ENCODE assay signal across 21 cellular contexts in genomic region chr3:17913349-17913748, GRCh38.
DNase-seq lines count a peak whose midpoint lies in the region; TF ChIP-seq lines count a peak whose summit lies in the region.
"Had no signal": no experiment of that assay in that cellular context is flagged by ENCODE, and none has a peak within 500 bp of the region (broad histone marks: within the 10 kb centered on the region; RNA-seq: fewer than 3 reads in every experiment).

No MANE protein-coding gene starts in this region.

- peaks cover 30 to 85% (median 69%) of the 10 kb centered on the region in 10 experiments for H3K4me1 ChIP-seq in BLaER1 treated with 17β-estradiol and CSF1 and Interleukin-3, amounts not matched to agents 10 nM and 100 nM
- H3K4me1 ChIP-seq in DOHH2 (ENCODE audit: control insufficient read depth, low read length) (peaks cover 30% of the 10 kb centered on the region), OCI-LY7 (ENCODE audit: insufficient read depth, low read length, poor library complexity, severe bottlenecking) (peaks cover 34% of the 10 kb centered on the region), A673 (ENCODE audit: insufficient read depth, low read length, poor library complexity, severe bottlenecking) (no peaks in the 10 kb centered on the region)
- H3K4me1 ChIP-seq: Caco-2 had no signal

- intact Hi-C loops in OCI-LY7 (cut with micrococcal nuclease; ENCODE audit: unreplicated experiment) (no loop called here), A673 (cut with micrococcal nuclease; ENCODE audit: unreplicated experiment) (no loop called here)

- H3K4me2 ChIP-seq in BLaER1 treated with 17β-estradiol and CSF1 and Interleukin-3, amounts not matched to agents 10 nM and 100 nM = peak overlapping the region in 10 of 11 experiments; percentile 67 to 85 (median 80); a peak in 20 of 22 replicates
- H3K4me2 ChIP-seq in DOHH2 (ENCODE audit: low read length) = peak overlapping the region; percentile 60; the same call in 1 of the 2 replicates
- 0 out of 2 replicates have a peak overlapping the region, but pooled peaks have one; percentile 60 for H3K4me2 ChIP-seq in OCI-LY7 (ENCODE audit: low read length)

- H3K9me2 ChIP-seq in DOHH2 (replicated peaks; ENCODE audit: control insufficient read depth, low read length) (no peaks in the 10 kb centered on the region), OCI-LY7 (ENCODE audit: insufficient read depth, low read length) (no peaks in the 10 kb centered on the region)

- peak overlapping the region in 8 of 11 experiments; percentile 30 to 92 (median 86); a peak in 15 of 22 replicates for H3K27ac ChIP-seq in BLaER1 treated with 17β-estradiol and CSF1 and Interleukin-3, amounts not matched to agents 10 nM and 100 nM
- H3K27ac ChIP-seq in DOHH2 (ENCODE audit: low read depth, low read length) (no peak overlapping the region), KOPT-K1 (ENCODE audit: low read depth, low read length, poor library complexity, severe bottlenecking) (peak overlapping the region; percentile 64), OCI-LY7 (ENCODE audit: low read depth, low read length, poor library complexity, severe bottlenecking) (no peak overlapping the region), A673 (ENCODE audit: low read depth, low read length, poor library complexity, severe bottlenecking) (no peak overlapping the region)
- H3K27ac ChIP-seq: C4-2B had no signal

- CTCF ChIA-PET in OCI-LY7 (lab: Charles Lee; ENCODE audit: unreplicated experiment) = no interaction called here
- CTCF ChIA-PET in A673 (lab: Charles Lee) = no interaction called here

- peak overlapping the region in 8 of 11 experiments; percentile 8 to 79 (median 68); a peak in 12 of 22 replicates for H3K9ac ChIP-seq in BLaER1 treated with 17β-estradiol and CSF1 and Interleukin-3, amounts not matched to agents 10 nM and 100 nM

- peak overlapping the region; percentile 85 for H2AFZ ChIP-seq in OCI-LY7 (ENCODE audit: low read length)

- DNase-seq in OCI-LY7 (ENCODE audit: low spot score) = no peak
- DNase-seq in NCI-H2107 treated with DMSO at 0.1 percent for 48 hours (lab: John Stamatoyannopoulos, UW; ENCODE audit: unreplicated experiment) = no peak
- no peak for DNase-seq in A673 (ENCODE audit: low spot score)
- DNase-seq in GM19240 (ENCODE audit: insufficient read length, low spot score) = no peak
- no peak for DNase-seq in DMS 273 treated with DMSO at 0.1 percent for 48 hours (lab: John Stamatoyannopoulos, UW)
- DNase-seq: 8988T; AML-193; Caco-2; Calu3; CD4-positive, alpha-beta T cell; CD8-positive, alpha-beta T cell; DMS153; DMS53; DMS79; EL; GDM1 had no signal

- peaks cover 0 to 10% (median 0%) of the 10 kb centered on the region in 11 experiments; a peak in 7 of 22 replicates for H3K9me3 ChIP-seq in BLaER1 treated with 17β-estradiol and CSF1 and Interleukin-3, amounts not matched to agents 10 nM and 100 nM (replicated peaks in 1 of 11)
- H3K9me3 ChIP-seq in DOHH2 (ENCODE audit: control insufficient read depth, insufficient read depth, low read length) (no peaks in the 10 kb centered on the region), KOPT-K1 (ENCODE audit: insufficient read depth, low read length, poor library complexity, severe bottlenecking) (no peaks in the 10 kb centered on the region), OCI-LY7 (ENCODE audit: low read length) (no peaks in the 10 kb centered on the region), A673 (ENCODE audit: low read depth, low read length, poor library complexity, severe bottlenecking) (no peaks in the 10 kb centered on the region)
- H3K9me3 ChIP-seq: Caco-2 had no signal

- no peaks in the 10 kb centered on the region for H3K27me3 ChIP-seq in BLaER1 treated with 17β-estradiol and CSF1 and Interleukin-3, amounts not matched to agents 10 nM and 100 nM
- H3K27me3 ChIP-seq in DOHH2 (ENCODE audit: control insufficient read depth, low read length) = no peaks in the 10 kb centered on the region
- peaks cover 40% of the 10 kb centered on the region for H3K27me3 ChIP-seq in A673 (replicated peaks; ENCODE audit: insufficient read depth, low read depth, low read length, poor library complexity)

- BruUV-seq in OCI-LY7 (replicated peaks; lab: Mats Ljungman, UMichigan) = no TSS peak
- no TSS peak for BruUV-seq in A673 (replicated peaks; lab: Mats Ljungman, UMichigan)

- no peaks in the 10 kb centered on the region for H4K20me1 ChIP-seq in BLaER1 treated with 17β-estradiol and CSF1 and Interleukin-3, amounts not matched to agents 10 nM and 100 nM
- no peaks in the 10 kb centered on the region for H4K20me1 ChIP-seq in DOHH2 (ENCODE audit: control insufficient read depth, insufficient read depth, low read depth, low read length)
- H4K20me1 ChIP-seq in OCI-LY7 (ENCODE audit: insufficient read depth, low read length) = no peaks in the 10 kb centered on the region

- no peaks in the 10 kb centered on the region for H3K36me3 ChIP-seq in BLaER1 treated with 17β-estradiol and CSF1 and Interleukin-3, amounts not matched to agents 10 nM and 100 nM
- no peaks in the 10 kb centered on the region for H3K36me3 ChIP-seq in DOHH2 (ENCODE audit: control insufficient read depth, low read length)
- H3K36me3 ChIP-seq in KOPT-K1 (ENCODE audit: insufficient read depth, low read length) = no peaks in the 10 kb centered on the region
- no peaks in the 10 kb centered on the region for H3K36me3 ChIP-seq in OCI-LY7 (ENCODE audit: insufficient read depth, low read length)
- no peaks in the 10 kb centered on the region for H3K36me3 ChIP-seq in A673 (ENCODE audit: insufficient read depth, low read length, poor library complexity, severe bottlenecking)

- no peaks in the 10 kb centered on the region for H3F3A ChIP-seq in DOHH2 (ENCODE audit: control insufficient read depth, insufficient read depth)

- no peaks in the 10 kb centered on the region for H3K79me2 ChIP-seq in DOHH2 (ENCODE audit: control insufficient read depth, low read length)
- H3K79me2 ChIP-seq in OCI-LY7 (ENCODE audit: insufficient read depth, low read depth, low read length) = no peaks in the 10 kb centered on the region

- POLR2A ChIA-PET in OCI-LY7 (lab: Charles Lee) (interaction anchor here (0.7 kb wide), 1 partner anchor 12 kb away, joined by 4 read pairs; no protein-coding TSS in a partner anchor), A673 (lab: Charles Lee; ENCODE audit: low non-redundant PET) (no interaction called here)

- peak overlapping the region in 2 of 10 experiments; percentile 34 to 47; a peak in 2 of 20 replicates for H3K4me3 ChIP-seq in BLaER1 treated with 17β-estradiol and CSF1 and Interleukin-3, amounts not matched to agents 10 nM and 100 nM
- H3K4me3 ChIP-seq in DOHH2 (ENCODE audit: low read length) = no peak overlapping the region
- H3K4me3 ChIP-seq in OCI-LY7 (ENCODE audit: low read depth, low read length, poor library complexity, severe bottlenecking) = no peak overlapping the region
- H3K4me3 ChIP-seq in A673 (ENCODE audit: low read depth, low read length, poor library complexity, severe bottlenecking) = no peak overlapping the region
- H3K4me3 ChIP-seq: GM12878 had no signal

- TF ChIP-seq CTCF in DOHH2 (IDR thresholded peaks at IDR 0.05; ENCODE audit: low read depth, low read length, poor library complexity, severe bottlenecking) (no peak), OCI-LY7 (conservative IDR thresholded peaks at IDR 0.05; ENCODE audit: low read length) (no peak), A673 (conservative IDR thresholded peaks at IDR 0.05; ENCODE audit: low read depth, low read length) (no peak)

Comparison
In these comparisons a context has a peak if more than half of its experiments do, and no peak if none do; other contexts are left out.
1. H3K27ac ChIP-seq: peak in BLaER1 treated with 17β-estradiol and CSF1 and Interleukin-3, amounts not matched to agents 10 nM and 100 nM (8 of 11) and KOPT-K1 (single experiment); none in DOHH2 (single experiment), OCI-LY7 (single experiment) and A673 (single experiment).
2. Peak in every context shown above with its lines, with median percentiles within 50 percentile points of each other: H3K4me2 ChIP-seq.